Comparison of ENCODE assay signal across 8 cellular contexts in genomic region chr7:92528958-92529264, GRCh38. TPM values are rescaled to one million over a fixed set of nuclear protein-coding genes. Genes with fewer than 3 reads are reported as not detected.
DNase-seq lines count a peak whose midpoint lies in the region; ATAC-seq, FAIRE-seq and TF ChIP-seq lines count a peak whose summit lies in the region.

No MANE protein-coding gene starts in this region.

- TF ChIP-seq CTCF in astrocyte (IDR thresholded peaks at IDR 0.05; ENCODE audit: insufficient read depth, low read depth, low read length) = no peak

- H3K36me3 Mint-ChIP-seq in CD4-positive, CD25-positive, alpha-beta regulatory T cell = peaks cover 29% of the 10 kb centered on the region
- peaks cover 2% of the 10 kb centered on the region for H3K36me3 Mint-ChIP-seq in astrocyte (ENCODE audit: low read depth, unreplicated experiment)

- no peak overlapping the region for H3K23ac ChIP-seq in mesendoderm (ENCODE audit: low read length)

- H3K27me3 Mint-ChIP-seq in CD4-positive, CD25-positive, alpha-beta regulatory T cell = no peaks in the 10 kb centered on the region
- no peaks in the 10 kb centered on the region for H3K27me3 Mint-ChIP-seq in astrocyte (ENCODE audit: low read depth, unreplicated experiment)

- DNase-seq in CD4-positive, CD25-positive, alpha-beta regulatory T cell = no peak
- no peak for DNase-seq in astrocyte (ENCODE audit: low read depth)
- DNase-seq in mesendoderm = no peak
- no peak for DNase-seq in NOMO-1 treated with DMSO at 0.1 percent for 48 hours (lab: John Stamatoyannopoulos, UW; ENCODE audit: unreplicated experiment)
- DNase-seq in NCI-H748 treated with DMSO at 0.1 percent for 48 hours (lab: John Stamatoyannopoulos, UW) = no peak
- no peak for DNase-seq in pons (ENCODE audit: low spot score)
- DNase-seq in NCI-H226 = no peak

- peak overlapping the region; percentile 88 for H3K4me2 ChIP-seq in astrocyte (ENCODE audit: low read length)
- H3K4me2 ChIP-seq in mesendoderm (ENCODE audit: low read length) = peak overlapping the region; percentile 66

- H3K27ac ChIP-seq in CD4-positive, CD25-positive, alpha-beta regulatory T cell (ENCODE audit: insufficient read depth, low read length, poor library complexity, severe bottlenecking) = peak overlapping the region; percentile 95
- H3K27ac ChIP-seq in astrocyte (ENCODE audit: low read depth, low read length) (peak overlapping the region; percentile 97), mesendoderm (ENCODE audit: low read depth, low read length) (no peak overlapping the region)

- H3K4me1 Mint-ChIP-seq in CD4-positive, CD25-positive, alpha-beta regulatory T cell = peaks cover 10 to 69% (median 38%) of the 10 kb centered on the region in 4 donors
- peaks cover 3% of the 10 kb centered on the region for H3K4me1 Mint-ChIP-seq in astrocyte (ENCODE audit: low read depth, unreplicated experiment)

- H3K9me3 Mint-ChIP-seq in CD4-positive, CD25-positive, alpha-beta regulatory T cell = no peaks in the 10 kb centered on the region
- H3K9me3 Mint-ChIP-seq in astrocyte (ENCODE audit: unreplicated experiment) = no peaks in the 10 kb centered on the region

- FAIRE-seq in astrocyte (lab: Jason Lieb, UNC) = no peak

- H4K20me1 ChIP-seq in astrocyte (ENCODE audit: insufficient read depth, low read length) = no peaks in the 10 kb centered on the region

- peak overlapping the region; percentile 97 for H2AFZ ChIP-seq in astrocyte (ENCODE audit: low read depth, low read length)

- H3K9ac ChIP-seq in astrocyte (ENCODE audit: low read length) (peak overlapping the region; percentile 93), mesendoderm (ENCODE audit: low read length) (peak overlapping the region; percentile 61)

- H2BK15ac ChIP-seq in mesendoderm (replicated peaks; ENCODE audit: low read depth) = no peak overlapping the region

- no peak overlapping the region for H2AK5ac ChIP-seq in mesendoderm (ENCODE audit: low read length)

- H3K56ac ChIP-seq in mesendoderm (ENCODE audit: low read length) = peak overlapping the region; percentile 89

- peak overlapping the region; percentile 99 for H3K4me3 ChIP-seq in CD4-positive, CD25-positive, alpha-beta regulatory T cell (ENCODE audit: low read depth, low read length)
- H3K4me3 ChIP-seq in astrocyte (ENCODE audit: insufficient read depth, low read depth, low read length) (peak overlapping the region; percentile 93), mesendoderm (ENCODE audit: low read length) (peak overlapping the region; percentile 52)

- no peak overlapping the region for H4K8ac ChIP-seq in mesendoderm (ENCODE audit: low read depth, low read length)

- no peak for ATAC-seq in CD4-positive, CD25-positive, alpha-beta regulatory T cell (ENCODE audit: low read depth in 2 of 2)
- peak; percentile 6 for ATAC-seq in HG02852 (IDR thresholded peaks at IDR 0.05; ENCODE audit: unreplicated experiment)

- H2BK5ac ChIP-seq in mesendoderm (ENCODE audit: low read length) = no peak overlapping the region

- no peaks in the 10 kb centered on the region for H3K27me3 ChIP-seq in CD4-positive, CD25-positive, alpha-beta regulatory T cell (ENCODE audit: control insufficient read depth, insufficient read depth, low read length)
- H3K27me3 ChIP-seq in astrocyte (ENCODE audit: insufficient read depth, low read length) = no peaks in the 10 kb centered on the region
- H3K27me3 ChIP-seq in mesendoderm (ENCODE audit: insufficient read depth, low read length, poor library complexity) = no peaks in the 10 kb centered on the region

- no peak overlapping the region for H2BK120ac ChIP-seq in mesendoderm (ENCODE audit: low read depth, low read length)

- H3K4ac ChIP-seq in mesendoderm (ENCODE audit: low read depth, low read length) = no peak overlapping the region

- H3K79me2 ChIP-seq in astrocyte (ENCODE audit: insufficient read depth, low read length) (peaks cover 40% of the 10 kb centered on the region), mesendoderm (ENCODE audit: control insufficient read depth, insufficient read depth, low read length) (no peaks in the 10 kb centered on the region)

- no peak overlapping the region for H4K5ac ChIP-seq in mesendoderm (ENCODE audit: low read length)

- peak overlapping the region; percentile 96 to 98 (median 97) for H3K27ac Mint-ChIP-seq in CD4-positive, CD25-positive, alpha-beta regulatory T cell
- H3K27ac Mint-ChIP-seq in astrocyte (ENCODE audit: unreplicated experiment) = peak overlapping the region; percentile 97

- peaks cover 33% of the 10 kb centered on the region for H3K36me3 ChIP-seq in CD4-positive, CD25-positive, alpha-beta regulatory T cell (ENCODE audit: control insufficient read depth, insufficient read depth, low read length)
- H3K36me3 ChIP-seq in astrocyte (ENCODE audit: insufficient read depth, low read length) = peaks cover 13% of the 10 kb centered on the region
- peaks cover 4% of the 10 kb centered on the region for H3K36me3 ChIP-seq in mesendoderm (ENCODE audit: control insufficient read depth, insufficient read depth, low read length)

- H3K9me3 ChIP-seq in CD4-positive, CD25-positive, alpha-beta regulatory T cell (ENCODE audit: control insufficient read depth in 2 of 2, low read length in 2 of 2) = no peaks in the 10 kb centered on the region
- no peaks in the 10 kb centered on the region for H3K9me3 ChIP-seq in astrocyte (ENCODE audit: insufficient read depth, low read depth, low read length)

- H3K79me1 ChIP-seq in mesendoderm (ENCODE audit: low read length) = no peaks in the 10 kb centered on the region

- peaks cover 17% of the 10 kb centered on the region for H3K4me1 ChIP-seq in CD4-positive, CD25-positive, alpha-beta regulatory T cell (ENCODE audit: control insufficient read depth, insufficient read depth, low read length, poor library complexity, severe bottlenecking)
- H3K4me1 ChIP-seq in astrocyte (ENCODE audit: insufficient read depth, low read length) (peaks cover 9% of the 10 kb centered on the region), mesendoderm (ENCODE audit: control insufficient read depth, low read depth, low read length) (no peaks in the 10 kb centered on the region)

- H3K4me3 Mint-ChIP-seq in CD4-positive, CD25-positive, alpha-beta regulatory T cell = peak overlapping the region; percentile 89 to 98 (median 90)
- peak overlapping the region; percentile 94 for H3K4me3 Mint-ChIP-seq in astrocyte (ENCODE audit: unreplicated experiment)

- no peak overlapping the region for H3K18ac ChIP-seq in mesendoderm (ENCODE audit: low read length)

- WGBS in mesendoderm (ENCODE audit: extremely low coverage, insufficient coverage, low lambda C conversion rate) = no CpG with 5 or more reads among the region's 13 CpGs

RNA-seq across cellular contexts. Expression of gene RBM48, which starts 0.3 kb away (rescaled TPM):
- 33.7 TPM for total RNA-seq in CD4-positive, CD25-positive, alpha-beta regulatory T cell
- 10 to 100 TPM; 30.0 to 51.6 (median 38.7) TPM for polyA plus RNA-seq in CD4-positive, CD25-positive, alpha-beta regulatory T cell
- total RNA-seq in astrocyte = 9.7 and 10.3 TPM in 2 replicates
- 10.8 TPM for polyA plus RNA-seq in mesendoderm (2013, experiment 1 of 2)
- polyA plus RNA-seq in mesendoderm (2013, experiment 2 of 2) = 9.8 TPM

RNA-seq across cellular contexts. Expression of gene PEX1, which starts 0.6 kb away (rescaled TPM):
- total RNA-seq in CD4-positive, CD25-positive, alpha-beta regulatory T cell = 23.0 TPM
- 10 to 100 TPM in 2 of 4 donors, 1 to 10 TPM in 2; 7.9 to 10.3 (median 10.0) TPM for polyA plus RNA-seq in CD4-positive, CD25-positive, alpha-beta regulatory T cell
- 6.5 and 7.1 TPM in 2 replicates for total RNA-seq in astrocyte
- 13.5 TPM for polyA plus RNA-seq in mesendoderm (2013, experiment 1 of 2)
- 14.8 TPM for polyA plus RNA-seq in mesendoderm (2013, experiment 2 of 2)

RNA-seq across cellular contexts. Expression of gene ERVW-1, which starts 51.2 kb away (rescaled TPM):
- not detected for total RNA-seq in CD4-positive, CD25-positive, alpha-beta regulatory T cell
- not detected for polyA plus RNA-seq in CD4-positive, CD25-positive, alpha-beta regulatory T cell
- 0.19 TPM in 1 of 2 replicates, not detected in the other for total RNA-seq in astrocyte
- 1.00 TPM for polyA plus RNA-seq in mesendoderm (2013, experiment 1 of 2)
- 1.0 TPM for polyA plus RNA-seq in mesendoderm (2013, experiment 2 of 2)
